ENCODE assay signal across 8 cellular contexts in genomic region chr10:97210576-97210975, GRCh38. TPM values are rescaled to one million over a fixed set of nuclear protein-coding genes. Genes with fewer than 3 reads are reported as not detected.
DNase-seq lines count a peak whose midpoint lies in the region; ATAC-seq and FAIRE-seq lines count a peak whose summit lies in the region.

No MANE protein-coding gene starts in this region.

- ATAC-seq in HG03520 (IDR thresholded peaks at IDR 0.05; ENCODE audit: unreplicated experiment), result no peak

- peak; percentile 80 for FAIRE-seq in GM19239 (lab: Jason Lieb, UNC)

- DNase-seq in AG08396 (ENCODE audit: low spot score) (peak; percentile 79), GM19239 (ENCODE audit: insufficient read length, low spot score) (peak; percentile 53), NCI-H748 (lab: John Stamatoyannopoulos, UW; ENCODE audit: unreplicated experiment) (peak; percentile 52), dermis blood vessel endothelial cell (peak; percentile 90), lung microvascular endothelial cell (ENCODE audit: low read depth in 2 of 2) (peak; percentile 78 to 85)
- peak; percentile 58 to 61 for DNase-seq in activated CD4-positive, alpha-beta T cell treated with anti-CD3 and anti-CD28 coated beads, Interleukin-2, amount 50 U/mL, for 24 hours (ENCODE audit: low read depth in 1 of 2, low spot score in 1 of 2)
- DNase-seq in stimulated activated CD8-positive, alpha-beta memory T cell treated with anti-CD3 and anti-CD28 coated beads, Interleukin-2, amount 100 ng/mL, for 48 hours (ENCODE audit: low read depth in 2 of 2), result peak; percentile 40 to 65

RNA-seq across cellular contexts. Expression of gene SLIT1, which starts 24.8 kb away (rescaled TPM):
- total RNA-seq in dermis blood vessel endothelial cell, result under 0.01 TPM in 1 of 2 replicates, not detected in the other
- not detected in 2 replicates for total RNA-seq in lung microvascular endothelial cell
